In genomic region chr2:224039080-224039769, GRCh38 we compare ENCODE assay signal across 8 cellular contexts. TPM values are rescaled to one million over a fixed set of nuclear protein-coding genes. Genes with fewer than 3 reads are reported as not detected.
DNase-seq lines count a peak whose midpoint lies in the region; TF ChIP-seq lines count a peak whose summit lies in the region.

SERPINE2 (minus strand) TSS chr2:224039286; CDS start chr2:224001900, 37,386 bp downstream.

- H3K27me3 ChIP-seq in H7 (ENCODE audit: control insufficient read depth, insufficient read depth, low read length) = peaks cover 15% of the 10 kb centered on the region

- H3K4me3 ChIP-seq in H7 (ENCODE audit: insufficient read depth, low read depth, low read length) (peak within 1 kb of the TSS; percentile 68), WI38 (ENCODE audit: low read depth, low read length) (peak within 1 kb of the TSS; percentile 80)

- peak within 1 kb of the TSS; percentile 90 for H3K4me3 Mint-ChIP-seq in chondrocyte (ENCODE audit: unreplicated experiment)

- no peak within 1 kb of the TSS for H3K27ac Mint-ChIP-seq in chondrocyte (ENCODE audit: unreplicated experiment)

- no peaks in the 10 kb centered on the region for H3K9me3 Mint-ChIP-seq in chondrocyte (ENCODE audit: low read depth)

- peaks cover 20% of the 10 kb centered on the region for H3K4me1 Mint-ChIP-seq in chondrocyte (ENCODE audit: low read depth)

- H3K27me3 Mint-ChIP-seq in chondrocyte (ENCODE audit: low read depth) = no peaks in the 10 kb centered on the region

- no peaks in the 10 kb centered on the region for H3K36me3 ChIP-seq in H7 (replicated peaks; ENCODE audit: control insufficient read depth, insufficient read depth, low read length)

- peak; percentile 64 for DNase-seq in GM04504 (ENCODE audit: low read depth)
- DNase-seq in H7 = peak; percentile 94
- peak; percentile 15 for DNase-seq in NCI-H1092 (lab: John Stamatoyannopoulos, UW)
- no peak for DNase-seq in chondrocyte (ENCODE audit: low spot score)
- DNase-seq in kidney glomerular epithelial cell (lab: John Stamatoyannopoulos, UW) = peak; percentile 25
- DNase-seq in stimulated activated CD4-positive, alpha-beta T cell treated with anti-CD3 and anti-CD28 coated beads, Interleukin-12 subunit alpha, Interleukin-12 subunit beta, amount 100 ng/mL, for 48 hours (ENCODE audit: low read depth in 2 of 3, low spot score in 1 of 3) = peak in 2 of 3 donors; percentile 15 to 30
- no peak for DNase-seq in DMS79 treated with DMSO at 0.1 percent for 48 hours (lab: John Stamatoyannopoulos, UW)

- H3K36me3 Mint-ChIP-seq in chondrocyte (ENCODE audit: low read depth) = no peaks in the 10 kb centered on the region

- peak; percentile 30; the same call in 1 of the 2 replicates for TF ChIP-seq CTCF in WI38 (IDR thresholded peaks at IDR 0.05; ENCODE audit: low read depth, low read length)
- TF ChIP-seq CTCF in chondrocyte (IDR thresholded peaks at IDR 0.05) = peak; percentile 78

RNA-seq across cellular contexts. Expression of gene SERPINE2, which starts in this region (rescaled TPM):
- total RNA-seq in H7 (2014; rRNA removed; shearing (Covaris generic)) = 186 and 229 TPM in 2 replicates
- 46.9 to 61.0 TPM (median 48.4 TPM) in 3 replicates for total RNA-seq in chondrocyte

Comparison
In these comparisons a context has a peak if more than half of its experiments do, and no peak if none do; other contexts are left out.
1. DNase-seq: peak in GM04504 (single experiment), H7 (single experiment), NCI-H1092 (single experiment), kidney glomerular epithelial cell (single experiment) and stimulated activated CD4-positive, alpha-beta T cell treated with anti-CD3 and anti-CD28 coated beads, Interleukin-12 subunit alpha, Interleukin-12 subunit beta, amount 100 ng/mL, for 48 hours (2 of 3); none in chondrocyte (single experiment) and DMS79 treated with DMSO at 0.1 percent for 48 hours (single experiment).